Comparison of ENCODE assay signal across 30 cellular contexts in the genomic region with DNA sequence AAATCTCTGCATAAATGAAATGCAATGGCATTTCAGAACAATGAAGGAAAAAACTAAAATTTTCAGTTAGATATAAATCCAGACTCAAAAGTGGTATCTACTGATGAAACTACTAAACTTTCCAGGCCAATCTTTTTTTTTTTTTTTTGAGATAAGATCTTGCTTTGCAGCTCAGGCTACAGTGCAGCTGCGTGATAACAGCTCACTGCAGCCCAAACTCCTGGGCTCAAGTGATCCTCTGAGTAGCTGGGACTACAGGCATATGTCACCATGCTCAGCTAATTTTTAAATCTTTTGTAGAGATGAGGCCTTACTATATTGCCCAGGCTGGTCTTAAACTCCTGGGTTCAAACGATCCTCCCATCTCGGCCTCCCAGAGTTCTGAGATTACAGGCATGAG.
"Had no signal": no experiment of that assay in that cellular context is flagged by ENCODE, and none has a peak within 500 bp of the region (broad histone marks: within the 10 kb centered on the region; RNA-seq: fewer than 3 reads in every experiment).

No MANE protein-coding gene starts in this region.

- ATAC-seq: naive thymus-derived CD8-positive, alpha-beta T cell; psoas muscle; right cardiac atrium; right lobe of liver; stimulated activated memory B cell treated with anti-CD40 and anti-IgM and Interleukin-4, amounts not matched to agents 10 μg/mL and 1 μg/mL and 100 μg/mL, for 72 hours; stimulated activated naive CD8-positive, alpha-beta T cell treated with anti-CD3 and anti-CD28 coated beads, Interleukin-15, amount 100 ng/mL, for 72 hours; stimulated activated naive CD8-positive, alpha-beta T cell treated with anti-CD3 and anti-CD28 coated beads, Interleukin-15, Interleukin-2, amounts not matched to agents 100 U/mL and 50 U/mL, for 24 hours; upper lobe of right lung had no signal

- H3K27ac ChIP-seq: neural progenitor cell, ovary, parathyroid adenoma, psoas muscle, right lobe of liver, skin epidermis, spleen, suprapubic skin, testis, tibial artery, transverse colon, upper lobe of right lung, uterus had no signal

- H3K4me1 Mint-ChIP-seq: naive thymus-derived CD8-positive, alpha-beta T cell; nephron; stimulated activated memory B cell treated with anti-CD40 and anti-IgM and Interleukin-4, amounts not matched to agents 10 μg/mL and 1 μg/mL and 100 μg/mL, for 72 hours; stimulated activated naive CD8-positive, alpha-beta T cell treated with anti-CD3 and anti-CD28 coated beads, Interleukin-15, amount 100 ng/mL, for 72 hours had no signal

- H3K4me3 ChIP-seq: neural progenitor cell, ovary, psoas muscle, right lobe of liver, skin epidermis, smooth muscle cell, spleen, suprapubic skin, testis, tibial artery, transverse colon, upper lobe of right lung, uterus had no signal

- H3K9me3 Mint-ChIP-seq: nephron, neural progenitor cell, type B pancreatic cell had no signal

- H3K4me2 ChIP-seq: neural progenitor cell, smooth muscle cell had no signal

- H3K79me2 ChIP-seq: parathyroid adenoma had no signal

- H3K27me3 Mint-ChIP-seq: naive thymus-derived CD8-positive, alpha-beta T cell; progenitor cell of endocrine pancreas; stimulated activated memory B cell treated with anti-CD40 and anti-IgM and Interleukin-4, amounts not matched to agents 10 μg/mL and 1 μg/mL and 100 μg/mL, for 72 hours; stimulated activated naive CD8-positive, alpha-beta T cell treated with anti-CD3 and anti-CD28 coated beads, Interleukin-15, amount 100 ng/mL, for 72 hours; type B pancreatic cell had no signal

- H3K27ac Mint-ChIP-seq: naive thymus-derived CD8-positive, alpha-beta T cell; nephron; neural progenitor cell; progenitor cell of endocrine pancreas; stimulated activated memory B cell treated with anti-CD40 and anti-IgM and Interleukin-4, amounts not matched to agents 10 μg/mL and 1 μg/mL and 100 μg/mL, for 72 hours; stimulated activated naive CD8-positive, alpha-beta T cell treated with anti-CD3 and anti-CD28 coated beads, Interleukin-15, amount 100 ng/mL, for 72 hours; type B pancreatic cell had no signal

- H3K4me3 Mint-ChIP-seq: naive thymus-derived CD8-positive, alpha-beta T cell; nephron; neural progenitor cell; stimulated activated memory B cell treated with anti-CD40 and anti-IgM and Interleukin-4, amounts not matched to agents 10 μg/mL and 1 μg/mL and 100 μg/mL, for 72 hours; stimulated activated naive CD8-positive, alpha-beta T cell treated with anti-CD3 and anti-CD28 coated beads, Interleukin-15, amount 100 ng/mL, for 72 hours; type B pancreatic cell had no signal

- H3K27me3 ChIP-seq: neural progenitor cell, ovary, spleen, suprapubic skin, testis, tibial artery, transverse colon, upper lobe of right lung, uterus had no signal

- H3K9ac ChIP-seq: neural progenitor cell, parathyroid adenoma had no signal

- H3K36me3 Mint-ChIP-seq: naive thymus-derived CD8-positive, alpha-beta T cell; neural progenitor cell; stimulated activated memory B cell treated with anti-CD40 and anti-IgM and Interleukin-4, amounts not matched to agents 10 μg/mL and 1 μg/mL and 100 μg/mL, for 72 hours; type B pancreatic cell had no signal

- H2AFZ ChIP-seq: neural progenitor cell, parathyroid adenoma had no signal

- H3K4me1 ChIP-seq: parathyroid adenoma, psoas muscle, right lobe of liver, spleen, suprapubic skin, testis, tibial artery, transverse colon, upper lobe of right lung, uterus had no signal

- DNase-seq: naive thymus-derived CD8-positive, alpha-beta T cell; occipital lobe; ovary; psoas muscle; right cardiac atrium; right lobe of liver; spleen; stimulated activated CD4-positive, alpha-beta T cell treated with anti-CD3 and anti-CD28 coated beads, Interleukin-12 subunit alpha, Interleukin-12 subunit beta, amount 100 ng/mL, for 4 hours; stimulated activated CD4-positive, alpha-beta T cell treated with anti-CD3 and anti-CD28 coated beads, Interleukin-1b, Interleukin-23, amount 100 ng/mL, for 48 hours; stimulated activated CD4-positive, alpha-beta T cell treated with anti-CD3 and anti-CD28 coated beads, Interleukin-4, amount 100 ng/mL, for 1 hour; stimulated activated CD4-positive, alpha-beta T cell treated with anti-CD3 and anti-CD28 coated beads, Interleukin-4, amount 100 ng/mL, for 4 hours; stimulated activated CD8-positive, alpha-beta memory T cell treated with anti-CD3 and anti-CD28 coated beads, Interleukin-4, amount 100 ng/mL, for 48 hours; stimulated activated naive CD4-positive, alpha-beta T cell; stimulated activated naive CD8-positive, alpha-beta T cell treated with anti-CD3 and anti-CD28 coated beads, Interleukin-15, amount 100 ng/mL, for 72 hours; stimulated activated naive CD8-positive, alpha-beta T cell treated with anti-CD3 and anti-CD28 coated beads, Interleukin-15, Interleukin-2, amounts not matched to agents 100 U/mL and 50 U/mL, for 24 hours; substantia nigra; testis; tibial artery; transverse colon; upper lobe of right lung; uterus had no signal

- H3K36me3 ChIP-seq: neural progenitor cell, ovary, right lobe of liver, spleen, suprapubic skin, tibial artery, transverse colon, upper lobe of right lung, uterus had no signal
